8 cellular contexts compared by ENCODE assay signal in the genomic region with DNA sequence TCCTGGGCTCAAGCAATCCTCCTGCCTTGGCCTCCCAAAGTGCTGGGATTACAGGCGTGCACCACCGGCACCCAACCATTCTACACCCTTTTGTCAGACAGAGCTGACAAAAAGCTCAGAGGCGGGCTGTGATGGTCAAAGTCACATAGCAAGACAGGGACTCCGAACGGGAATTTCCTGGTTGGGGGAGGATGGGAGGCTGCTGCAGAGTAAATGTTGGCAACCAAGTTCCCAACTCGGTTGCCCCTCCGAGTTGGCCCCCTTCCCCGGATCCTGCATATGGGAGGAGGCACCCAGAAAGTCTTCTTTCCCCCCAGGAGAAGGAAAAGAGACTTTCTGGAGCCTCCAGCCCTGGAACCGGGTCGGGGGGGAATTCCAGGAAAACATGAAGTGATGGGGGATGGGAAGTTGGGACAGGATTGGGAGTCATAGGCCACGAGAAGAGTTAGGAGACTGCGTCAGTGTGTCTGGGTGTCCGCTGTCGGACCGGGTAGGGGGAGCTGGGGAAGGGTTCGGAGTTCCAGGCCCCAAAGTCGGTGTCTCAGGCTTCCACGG. TPM values are rescaled to one million over a fixed set of nuclear protein-coding genes. Genes with fewer than 3 reads are reported as not detected.
DNase-seq lines count a peak whose midpoint lies in the region; ATAC-seq lines count a peak whose summit lies in the region.

No MANE protein-coding gene starts in this region.

- peak overlapping the region; percentile 88 for H3K27ac Mint-ChIP-seq in activated T-cell treated with anti-CD3 and anti-CD28 coated beads, Interleukin-2, amount 50 U/mL, for 72 hours

- peak overlapping the region; percentile 97 for H3K27ac ChIP-seq in urinary bladder (ENCODE audit: low read depth)

- H3K27me3 Mint-ChIP-seq in activated T-cell treated with anti-CD3 and anti-CD28 coated beads, Interleukin-2, amount 50 U/mL, for 72 hours (ENCODE audit: low read depth) = no peaks in the 10 kb centered on the region

- H3K9me3 Mint-ChIP-seq in activated T-cell treated with anti-CD3 and anti-CD28 coated beads, Interleukin-2, amount 50 U/mL, for 72 hours = no peaks in the 10 kb centered on the region

- H3K36me3 ChIP-seq in urinary bladder (ENCODE audit: insufficient read depth) = no peaks in the 10 kb centered on the region

- H3K36me3 Mint-ChIP-seq in activated T-cell treated with anti-CD3 and anti-CD28 coated beads, Interleukin-2, amount 50 U/mL, for 72 hours (ENCODE audit: insufficient read depth in 2 of 2) = peaks cover 0 to 2% of the 10 kb centered on the region in 2 donors

- no peak for DNase-seq in activated T-cell treated with anti-CD3 and anti-CD28 coated beads, Interleukin-2, amount 50 U/mL, for 72 hours
- DNase-seq in activated T-cell treated with anti-CD3 and anti-CD28 coated beads for 4 hours = no peak
- peak; percentile 30 for DNase-seq in cerebellar cortex (ENCODE audit: low spot score)
- peak; percentile 36 to 49 for DNase-seq in lung microvascular endothelial cell (ENCODE audit: low read depth in 2 of 2)
- no peak for DNase-seq in SKM-1 (lab: John Stamatoyannopoulos, UW; ENCODE audit: unreplicated experiment)
- DNase-seq in NCI-H187 treated with DMSO at 0.1 percent for 48 hours (lab: John Stamatoyannopoulos, UW) = no peak
- no peak for DNase-seq in dedifferentiated amniotic fluid mesenchymal stem cell (ENCODE audit: extremely low spot score)

- peak overlapping the region; percentile 95 to 99 for H3K4me3 Mint-ChIP-seq in activated T-cell treated with anti-CD3 and anti-CD28 coated beads, Interleukin-2, amount 50 U/mL, for 72 hours

- no peak for ATAC-seq in activated T-cell treated with anti-CD3 and anti-CD28 coated beads, Interleukin-2, amount 50 U/mL, for 72 hours (replicated peaks in 1 of 2)

- H3K4me1 Mint-ChIP-seq in activated T-cell treated with anti-CD3 and anti-CD28 coated beads, Interleukin-2, amount 50 U/mL, for 72 hours (ENCODE audit: low read depth) = peaks cover 23% of the 10 kb centered on the region

- 28% methylated on average over 18 of the region's 18 CpGs for WGBS in urinary bladder

- peak overlapping the region; percentile 71 for H3K4me3 ChIP-seq in urinary bladder (ENCODE audit: low read depth, low read length)

- no peaks in the 10 kb centered on the region for H3K4me1 ChIP-seq in urinary bladder (ENCODE audit: insufficient read depth)

RNA-seq across cellular contexts. Expression of gene SELENOM, which starts 0.6 kb away (rescaled TPM):
- total RNA-seq in activated T-cell treated with anti-CD3 and anti-CD28 coated beads, Interleukin-2, amount 50 U/mL, for 72 hours = 10 to 100 TPM in 1 of 2 donors, 1 to 10 TPM in 1; 6.8 to 13.5 TPM
- total RNA-seq in lung microvascular endothelial cell = 10.3 and 21.8 TPM in 2 replicates
- 113 TPM for total RNA-seq in urinary bladder
- 1,134 TPM for polyA plus RNA-seq in urinary bladder

RNA-seq across cellular contexts. Expression of gene INPP5J, which starts 16.0 kb away (rescaled TPM):
- under 1 TPM; 0.29 to 0.37 TPM for total RNA-seq in activated T-cell treated with anti-CD3 and anti-CD28 coated beads, Interleukin-2, amount 50 U/mL, for 72 hours
- total RNA-seq in lung microvascular endothelial cell (under 0.01 TPM in 2 replicates), urinary bladder (0.32 TPM)
- 1.5 TPM for polyA plus RNA-seq in urinary bladder

RNA-seq across cellular contexts. Expression of gene SMTN, which starts 25.6 kb away (rescaled TPM):
- 10 to 100 TPM; 33.1 to 40.2 TPM for total RNA-seq in activated T-cell treated with anti-CD3 and anti-CD28 coated beads, Interleukin-2, amount 50 U/mL, for 72 hours
- total RNA-seq in lung microvascular endothelial cell (93.1 and 180 TPM in 2 replicates), urinary bladder (149 TPM)
- 1,750 TPM for polyA plus RNA-seq in urinary bladder

RNA-seq across cellular contexts. Expression of gene PLA2G3, which starts 33.6 kb away (rescaled TPM):
- not detected for total RNA-seq in activated T-cell treated with anti-CD3 and anti-CD28 coated beads, Interleukin-2, amount 50 U/mL, for 72 hours
- total RNA-seq in lung microvascular endothelial cell (not detected in 2 replicates), urinary bladder (not detected)
- not detected for polyA plus RNA-seq in urinary bladder

RNA-seq across cellular contexts. Expression of gene RNF185, which starts 53.3 kb away (rescaled TPM):
- 10 to 100 TPM; 26.9 to 27.8 TPM for total RNA-seq in activated T-cell treated with anti-CD3 and anti-CD28 coated beads, Interleukin-2, amount 50 U/mL, for 72 hours
- total RNA-seq in lung microvascular endothelial cell = 23.3 and 30.6 TPM in 2 replicates
- 23.3 TPM for total RNA-seq in urinary bladder
- polyA plus RNA-seq in urinary bladder = 31.1 TPM

Comparison
In these comparisons a context has a peak if more than half of its experiments do, and no peak if none do; other contexts are left out.
1. DNase-seq: peak in cerebellar cortex (single experiment) and lung microvascular endothelial cell (2 of 2); none in activated T-cell treated with anti-CD3 and anti-CD28 coated beads, Interleukin-2, amount 50 U/mL, for 72 hours (0 of 2), activated T-cell treated with anti-CD3 and anti-CD28 coated beads for 4 hours (single experiment), SKM-1 (single experiment), NCI-H187 treated with DMSO at 0.1 percent for 48 hours (single experiment) and dedifferentiated amniotic fluid mesenchymal stem cell (single experiment).